Comparison of ENCODE assay signal across 12 cellular contexts in genomic region chr3:9780451-9780797, GRCh38. TPM values are rescaled to one million over a fixed set of nuclear protein-coding genes. Genes with fewer than 3 reads are reported as not detected.
DNase-seq lines count a peak whose midpoint lies in the region; ATAC-seq and TF ChIP-seq lines count a peak whose summit lies in the region.
"Had no signal": no experiment of that assay in that cellular context is flagged by ENCODE, and none has a peak within 500 bp of the region (broad histone marks: within the 10 kb centered on the region; RNA-seq: fewer than 3 reads in every experiment).

No MANE protein-coding gene starts in this region.

- H3K36me3 ChIP-seq in OCI-LY3 (replicated peaks; ENCODE audit: low read depth, low read length), result peaks cover 32% of the 10 kb centered on the region
- H3K36me3 ChIP-seq in effector memory CD4-positive, alpha-beta T cell (ENCODE audit: control insufficient read depth, insufficient read depth, low read length), result peaks cover 21% of the 10 kb centered on the region

- H3K4me3 ChIP-seq in OCI-LY3 (ENCODE audit: low read length), result no peak overlapping the region
- H3K4me3 ChIP-seq in effector memory CD4-positive, alpha-beta T cell (ENCODE audit: insufficient read depth, low read depth, low read length, poor library complexity, severe bottlenecking), result peak overlapping the region; percentile 23
- H3K4me3 ChIP-seq: heart left ventricle had no signal

- H3K9me3 ChIP-seq in OCI-LY3 (ENCODE audit: insufficient read depth, low read length), result no peaks in the 10 kb centered on the region
- no peaks in the 10 kb centered on the region for H3K9me3 ChIP-seq in effector memory CD4-positive, alpha-beta T cell (ENCODE audit: control insufficient read depth, low read length)
- H3K9me3 ChIP-seq: heart left ventricle had no signal

- peaks cover 43% of the 10 kb centered on the region for H3K36me3 Mint-ChIP-seq in activated CD4-positive, alpha-beta T cell treated with anti-CD3 and anti-CD28 coated beads, Interleukin-2, amount 10 ng/mL, durations not matched to agents 24 days and 14 days (ENCODE audit: low read depth)
- H3K36me3 Mint-ChIP-seq in stimulated activated naive B cell treated with anti-CD40 and anti-IgM and Interleukin-4, amounts not matched to agents 10 μg/mL and 1 μg/mL and 100 μg/mL, for 72 hours, result peaks cover 32 to 35% of the 10 kb centered on the region in 2 donors

- peaks cover 4% of the 10 kb centered on the region for H3K9me3 Mint-ChIP-seq in activated CD4-positive, alpha-beta T cell treated with anti-CD3 and anti-CD28 coated beads, Interleukin-2, amount 10 ng/mL, durations not matched to agents 24 days and 14 days
- no peaks in the 10 kb centered on the region for H3K9me3 Mint-ChIP-seq in stimulated activated naive B cell treated with anti-CD40 and anti-IgM and Interleukin-4, amounts not matched to agents 10 μg/mL and 1 μg/mL and 100 μg/mL, for 72 hours

- H4K20me1 ChIP-seq in OCI-LY3 (ENCODE audit: insufficient read depth, low read length), result no peaks in the 10 kb centered on the region

- intact Hi-C loops in activated CD4-positive, alpha-beta T cell treated with anti-CD3 and anti-CD28 coated beads, Interleukin-2, amount 10 ng/mL, durations not matched to agents 24 days and 14 days (cut with micrococcal nuclease), result no loop called here

- peak in 1 of 2 donors; percentile 3 for ATAC-seq in stimulated activated naive B cell treated with anti-CD40 and anti-IgM and Interleukin-4, amounts not matched to agents 10 μg/mL and 1 μg/mL and 100 μg/mL, for 72 hours (replicated peaks)

- no peak for TF ChIP-seq CTCF in OCI-LY3 (IDR thresholded peaks at IDR 0.05; ENCODE audit: low read depth, low read length)

- H2AFZ ChIP-seq in OCI-LY3 (ENCODE audit: low read depth, low read length), result no peak overlapping the region

- peaks cover 11% of the 10 kb centered on the region for H3K4me1 ChIP-seq in OCI-LY3 (ENCODE audit: low read length)
- H3K4me1 ChIP-seq in effector memory CD4-positive, alpha-beta T cell (ENCODE audit: control insufficient read depth, insufficient read depth, low read length, poor library complexity, severe bottlenecking), result peaks cover 25% of the 10 kb centered on the region

- peak overlapping the region; percentile 59 for H3K4me3 Mint-ChIP-seq in activated CD4-positive, alpha-beta T cell treated with anti-CD3 and anti-CD28 coated beads, Interleukin-2, amount 10 ng/mL, durations not matched to agents 24 days and 14 days
- peak overlapping the region; percentile 75 to 78 for H3K4me3 Mint-ChIP-seq in stimulated activated naive B cell treated with anti-CD40 and anti-IgM and Interleukin-4, amounts not matched to agents 10 μg/mL and 1 μg/mL and 100 μg/mL, for 72 hours

- H3K9ac ChIP-seq in OCI-LY3 (ENCODE audit: low read length), result no peak overlapping the region

- H3K27me3 ChIP-seq in OCI-LY3 (ENCODE audit: low read depth, low read length), result no peaks in the 10 kb centered on the region
- no peaks in the 10 kb centered on the region for H3K27me3 ChIP-seq in effector memory CD4-positive, alpha-beta T cell (replicated peaks; ENCODE audit: control insufficient read depth, insufficient read depth, low read length, poor library complexity, severe bottlenecking)
- H3K27me3 ChIP-seq: heart left ventricle had no signal

- peak overlapping the region; percentile 48 for H3K27ac ChIP-seq in OCI-LY3 (ENCODE audit: low read length)
- H3K27ac ChIP-seq in effector memory CD4-positive, alpha-beta T cell (ENCODE audit: insufficient read depth, low read length, poor library complexity, severe bottlenecking), result peak overlapping the region; percentile 51

- no peak for DNase-seq in activated CD4-positive, alpha-beta T cell treated with anti-CD3 and anti-CD28 coated beads, Interleukin-2, amount 10 ng/mL, durations not matched to agents 24 days and 14 days
- DNase-seq in activated CD4-positive, alpha-beta T cell treated with anti-CD3 and anti-CD28 coated beads for 4 hours, result no peak
- DNase-seq in effector memory CD4-positive, alpha-beta T cell, result no peak
- DNase-seq in stimulated activated naive B cell treated with anti-CD40 and anti-IgM and Interleukin-4, amounts not matched to agents 10 μg/mL and 1 μg/mL and 100 μg/mL, for 72 hours, result no peak
- DNase-seq in dedifferentiated amniotic fluid mesenchymal stem cell (ENCODE audit: extremely low spot score) (no peak), AG08396 (ENCODE audit: low spot score) (no peak), NCI-H2171 treated with DMSO at 0.1 percent for 48 hours (lab: John Stamatoyannopoulos, UW) (no peak)
- DNase-seq: cerebellar nuclear complex, NCI-H146, trophoblast cell had no signal

- peaks cover 58% of the 10 kb centered on the region for H3K4me1 Mint-ChIP-seq in activated CD4-positive, alpha-beta T cell treated with anti-CD3 and anti-CD28 coated beads, Interleukin-2, amount 10 ng/mL, durations not matched to agents 24 days and 14 days
- H3K4me1 Mint-ChIP-seq in stimulated activated naive B cell treated with anti-CD40 and anti-IgM and Interleukin-4, amounts not matched to agents 10 μg/mL and 1 μg/mL and 100 μg/mL, for 72 hours, result peaks cover 59 to 74% of the 10 kb centered on the region in 2 donors

- H3K27ac Mint-ChIP-seq in activated CD4-positive, alpha-beta T cell treated with anti-CD3 and anti-CD28 coated beads, Interleukin-2, amount 10 ng/mL, durations not matched to agents 24 days and 14 days, result peak overlapping the region; percentile 88
- peak overlapping the region; percentile 98 for H3K27ac Mint-ChIP-seq in stimulated activated naive B cell treated with anti-CD40 and anti-IgM and Interleukin-4, amounts not matched to agents 10 μg/mL and 1 μg/mL and 100 μg/mL, for 72 hours

- no peak overlapping the region for H3K4me2 ChIP-seq in OCI-LY3 (ENCODE audit: low read length)

- H3K27me3 Mint-ChIP-seq in activated CD4-positive, alpha-beta T cell treated with anti-CD3 and anti-CD28 coated beads, Interleukin-2, amount 10 ng/mL, durations not matched to agents 24 days and 14 days, result no peaks in the 10 kb centered on the region
- H3K27me3 Mint-ChIP-seq in stimulated activated naive B cell treated with anti-CD40 and anti-IgM and Interleukin-4, amounts not matched to agents 10 μg/mL and 1 μg/mL and 100 μg/mL, for 72 hours, result no peaks in the 10 kb centered on the region

- no peaks in the 10 kb centered on the region for H3K79me2 ChIP-seq in OCI-LY3 (ENCODE audit: low read length)

RNA-seq across cellular contexts. Expression of gene CAMK1, which starts 10.7 kb away (rescaled TPM):
- 81.0 and 83.7 TPM in 2 replicates for total RNA-seq in activated CD4-positive, alpha-beta T cell treated with anti-CD3 and anti-CD28 coated beads, Interleukin-2, amount 10 ng/mL, durations not matched to agents 24 days and 14 days

RNA-seq across cellular contexts. Expression of gene TADA3, which starts 11.8 kb away (rescaled TPM):
- 63.4 and 64.6 TPM in 2 replicates for total RNA-seq in activated CD4-positive, alpha-beta T cell treated with anti-CD3 and anti-CD28 coated beads, Interleukin-2, amount 10 ng/mL, durations not matched to agents 24 days and 14 days

RNA-seq across cellular contexts. Expression of gene ARPC4, which starts 12.5 kb away (rescaled TPM):
- total RNA-seq in activated CD4-positive, alpha-beta T cell treated with anti-CD3 and anti-CD28 coated beads, Interleukin-2, amount 10 ng/mL, durations not matched to agents 24 days and 14 days, result 263 and 267 TPM in 2 replicates

RNA-seq across cellular contexts. Expression of gene TTLL3, which starts 29.6 kb away (rescaled TPM):
- total RNA-seq in activated CD4-positive, alpha-beta T cell treated with anti-CD3 and anti-CD28 coated beads, Interleukin-2, amount 10 ng/mL, durations not matched to agents 24 days and 14 days, result 33.2 and 37.7 TPM in 2 replicates

RNA-seq across cellular contexts. Expression of gene OGG1, which starts 30.7 kb away (rescaled TPM):
- 37.0 and 41.1 TPM in 2 replicates for total RNA-seq in activated CD4-positive, alpha-beta T cell treated with anti-CD3 and anti-CD28 coated beads, Interleukin-2, amount 10 ng/mL, durations not matched to agents 24 days and 14 days
